In the genomic region with DNA sequence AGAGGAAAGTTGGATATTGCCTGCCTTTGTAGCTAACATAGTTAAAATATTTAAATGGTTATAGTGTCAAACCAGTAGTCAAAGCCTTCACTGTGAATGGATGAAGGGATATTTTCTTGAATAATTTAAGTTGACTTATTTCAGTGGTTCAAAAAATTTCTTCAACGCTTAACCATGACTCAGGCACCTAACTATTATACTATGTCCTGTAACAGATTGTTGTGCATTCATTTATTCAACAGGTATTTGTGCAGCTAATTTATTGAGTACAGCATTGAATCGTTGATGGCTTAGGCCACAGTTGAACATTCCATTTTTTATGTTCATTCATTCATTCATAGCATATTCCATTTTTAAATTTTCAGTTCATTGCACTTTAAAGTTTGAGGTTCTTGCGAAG, we compare ENCODE assay signal across 22 cellular contexts. TPM values are rescaled to one million over a fixed set of nuclear protein-coding genes. Genes with fewer than 3 reads are reported as not detected.
A peak's percentile ranks its signal among the peaks of the same experiment; 100 is the strongest.
DNase-seq lines count a peak whose midpoint lies in the region; ATAC-seq and TF ChIP-seq lines count a peak whose summit lies in the region.
"Had no signal": no experiment of that assay in that cellular context is flagged by ENCODE, and none has a peak within 500 bp of the region (broad histone marks: within the 10 kb centered on the region; RNA-seq: fewer than 3 reads in every experiment).

No MANE protein-coding gene starts in this region.

- H3K9me2 ChIP-seq in GM23248 (ENCODE audit: insufficient read depth): no peaks in the 10 kb centered on the region

- ATAC-seq in HG02840 (IDR thresholded peaks at IDR 0.05; ENCODE audit: low FRiP score, unreplicated experiment): no peak
- ATAC-seq: left lobe of liver, mucosa of descending colon had no signal

- H3K9me3 ChIP-seq in GM23248 (ENCODE audit: low read depth): no peaks in the 10 kb centered on the region
- H3K9me3 ChIP-seq in adipocyte (ENCODE audit: control insufficient read depth, low read length): no peaks in the 10 kb centered on the region
- H3K9me3 ChIP-seq: mucosa of descending colon, sigmoid colon, testis had no signal

- WGBS in GM23248 (ENCODE audit: low coverage in 1 of 2, low lambda C conversion rate in 2 of 2, missing lambda C conversion rate in 2 of 2), 2 experiments: 55% methylated on average over 3 of the region's 3 CpGs

- H2AFZ ChIP-seq in ACC112 (ENCODE audit: low read length, unreplicated experiment) (no peak overlapping the region), GM23248 (no peak overlapping the region)

- H4K20me1 ChIP-seq in GM23248 (ENCODE audit: insufficient read depth): peaks cover 66% of the 10 kb centered on the region

- H3K4me3 ChIP-seq in ACC112 (ENCODE audit: low read depth, low read length) (peak overlapping the region; percentile 91), GM23248 (peak overlapping the region; percentile 99), adipocyte (ENCODE audit: low read length) (peak overlapping the region; percentile 95), kidney epithelial cell (ENCODE audit: low read depth, low read length) (peak overlapping the region; percentile 6)
- H3K4me3 ChIP-seq: mucosa of descending colon, sigmoid colon, SJCRH30, testis had no signal

- H3K79me2 ChIP-seq in ACC112 (ENCODE audit: control insufficient read depth, insufficient read depth, low read length, unreplicated experiment) (peaks cover 89% of the 10 kb centered on the region), GM23248 (ENCODE audit: insufficient read depth) (peaks cover 97% of the 10 kb centered on the region)

- H3K9ac ChIP-seq in GM23248: peak overlapping the region; percentile 99
- H3K9ac ChIP-seq in adipocyte (ENCODE audit: low read length): peak overlapping the region; percentile 31

- DNase-seq in GM23248 (peak; percentile 48), adipocyte (ENCODE audit: low read depth) (peak; percentile 27), kidney epithelial cell (ENCODE audit: low read depth) (no peak), iPS-NIHi7 (ENCODE audit: extremely low spot score) (no peak), COR-L47 (lab: John Stamatoyannopoulos, UW) (no peak), NCI-H1048 (lab: John Stamatoyannopoulos, UW) (no peak)
- DNase-seq: activated CD4-positive, CD25-positive, alpha-beta regulatory T cell; activated gamma-delta T cell treated with Interleukin-2 at 50 U/mL for 16 hours; DMS 273 treated with DMSO at 0.1 percent for 48 hours; effector memory CD4-positive, alpha-beta T cell; mucosa of descending colon; NCI-H2029 treated with DMSO at 0.1 percent for 48 hours; occipital lobe; sigmoid colon; SJCRH30; stimulated activated CD4-positive, alpha-beta T cell treated with anti-CD3 and anti-CD28 coated beads, Interleukin-4, amount 100 ng/mL, for 24 hours; T-helper 2 cell; testis had no signal

- H3F3A ChIP-seq in GM23248 (ENCODE audit: insufficient read depth): peaks cover 83% of the 10 kb centered on the region

- peak overlapping the region; percentile 97 for H3K4me2 ChIP-seq in GM23248 (ENCODE audit: unreplicated experiment)

- in situ Hi-C loops in GM23248 (cut with MboI): no loop called here

- H3K27me3 ChIP-seq in ACC112 (ENCODE audit: insufficient read depth, low read length) (no peaks in the 10 kb centered on the region), GM23248 (replicated peaks; ENCODE audit: insufficient read depth) (no peaks in the 10 kb centered on the region), adipocyte (replicated peaks; ENCODE audit: control insufficient read depth, insufficient read depth, low read length) (no peaks in the 10 kb centered on the region), kidney epithelial cell (ENCODE audit: control insufficient read depth, insufficient read depth, low read length) (no peaks in the 10 kb centered on the region)
- H3K27me3 ChIP-seq: sigmoid colon, SJCRH30, testis had no signal

- H3K4me1 ChIP-seq in ACC112 (ENCODE audit: control insufficient read depth, insufficient read depth, low read length, unreplicated experiment): peaks cover 44% of the 10 kb centered on the region
- peaks cover 45% of the 10 kb centered on the region for H3K4me1 ChIP-seq in GM23248 (ENCODE audit: insufficient read depth)
- peaks cover 58% of the 10 kb centered on the region for H3K4me1 ChIP-seq in adipocyte (ENCODE audit: control insufficient read depth, insufficient read depth, low read length)
- H3K4me1 ChIP-seq: SJCRH30, testis had no signal

- H3K36me3 ChIP-seq in ACC112 (ENCODE audit: insufficient read depth, low read length) (peaks cover 44% of the 10 kb centered on the region), GM23248 (ENCODE audit: low read depth) (peaks cover 26% of the 10 kb centered on the region), adipocyte (ENCODE audit: control insufficient read depth, insufficient read depth, low read length, severe bottlenecking) (no peaks in the 10 kb centered on the region), kidney epithelial cell (ENCODE audit: control insufficient read depth, insufficient read depth, low read length) (peaks cover 1% of the 10 kb centered on the region)
- H3K36me3 ChIP-seq: sigmoid colon had no signal

- H3K27ac ChIP-seq in ACC112 (ENCODE audit: low read depth, low read length): peak overlapping the region; percentile 96
- peak overlapping the region; percentile 96 for H3K27ac ChIP-seq in GM23248
- H3K27ac ChIP-seq: HL-60, sigmoid colon, SJCRH30, testis had no signal

- no peak for TF ChIP-seq CTCF in kidney epithelial cell (IDR thresholded peaks at IDR 0.05; ENCODE audit: insufficient read depth, low read length, poor library complexity, severe bottlenecking)

RNA-seq across cellular contexts. Expression of a gene that starts 9.2 kb away (rescaled TPM):
- 1,114 and 1,257 TPM in 2 replicates for total RNA-seq in GM23248 (2014; rRNA removed; shearing (Covaris generic))
- 863 and 907 TPM in 2 replicates for polyA plus RNA-seq in GM23248 (2016; fragmentation: Nextera tagmentation; extraction: Ambion mirVana)
- total RNA-seq in kidney epithelial cell: 295 and 307 TPM in 2 replicates

RNA-seq across cellular contexts. Expression of a gene that starts 57.7 kb away (rescaled TPM):
- total RNA-seq in GM23248 (2014; rRNA removed; shearing (Covaris generic)): 32.1 and 35.9 TPM in 2 replicates
- 41.0 and 41.6 TPM in 2 replicates for polyA plus RNA-seq in GM23248 (2016; fragmentation: Nextera tagmentation; extraction: Ambion mirVana)
- 10.6 and 16.1 TPM in 2 replicates for total RNA-seq in kidney epithelial cell

Comparison
In these comparisons a context has a peak if more than half of its experiments do, and no peak if none do; other contexts are left out.
1. H3K4me3 ChIP-seq: peak in every context shown above with its lines; median percentile 99 in GM23248; 95 in adipocyte; 91 in ACC112; 6 in kidney epithelial cell.
2. DNase-seq: peak in GM23248 (single experiment) and adipocyte (single experiment); none in kidney epithelial cell (single experiment), iPS-NIHi7 (single experiment), COR-L47 (single experiment) and NCI-H1048 (single experiment).